In genomic region chr11:125343086-125343731, GRCh38 we compare ENCODE assay signal across 22 cellular contexts.
DNase-seq lines count a peak whose midpoint lies in the region; ATAC-seq and TF ChIP-seq lines count a peak whose summit lies in the region.
"Had no signal": no experiment of that assay in that cellular context is flagged by ENCODE, and none has a peak within 500 bp of the region (broad histone marks: within the 10 kb centered on the region; RNA-seq: fewer than 3 reads in every experiment).

No MANE protein-coding gene starts in this region.

- TF ChIP-seq CTCF in lower lobe of right lung (IDR thresholded peaks at IDR 0.05) (no peak), progenitor cell of endocrine pancreas (IDR thresholded peaks at IDR 0.05; ENCODE audit: unreplicated experiment) (no peak), GM13976 (IDR thresholded peaks at IDR 0.05; ENCODE audit: borderline replicate concordance, control extremely low read depth, extremely low read depth, insufficient read depth, missing control alignments) (no peak)

- H3K27me3 Mint-ChIP-seq in progenitor cell of endocrine pancreas: peaks cover 3% of the 10 kb centered on the region

- H3K27me3 ChIP-seq in lower lobe of right lung (ENCODE audit: low read depth): no peaks in the 10 kb centered on the region
- H3K27me3 ChIP-seq: gastrocnemius medialis had no signal

- no peak for ATAC-seq in lower lobe of right lung
- ATAC-seq in esophagus mucosa: no peak
- ATAC-seq in GM18867 (IDR thresholded peaks at IDR 0.05; ENCODE audit: unreplicated experiment): no peak
- ATAC-seq: gastrocnemius medialis; natural killer cell treated with Interleukin-12 subunit alpha and Interleukin-12 subunit beta and Interleukin-15 and Interleukin-18, amount 100 ng/mL, for 72 hours; Panc1 had no signal

- in situ Hi-C loops in SK-MEL-5 (cut with HindIII; ENCODE audit: low pct_unique_long_range_greater_than_20kb, low sequenced_read_pairs): no loop called here
- in situ Hi-C loops in GM13976 (cut with MboI; ENCODE audit: low sequenced_read_pairs, unreplicated experiment): no loop called here

- H3K27ac ChIP-seq in lower lobe of right lung: no peak overlapping the region

- H3K36me3 Mint-ChIP-seq in progenitor cell of endocrine pancreas (ENCODE audit: insufficient read depth): peaks cover 2% of the 10 kb centered on the region
- H3K36me3 Mint-ChIP-seq: natural killer cell treated with Interleukin-12 subunit alpha and Interleukin-12 subunit beta and Interleukin-15 and Interleukin-18, amount 100 ng/mL, for 72 hours had no signal

- H3K4me3 ChIP-seq in lower lobe of right lung: no peak overlapping the region
- H3K4me3 ChIP-seq: gastrocnemius medialis had no signal

- peak overlapping the region; percentile 94 for H3K27ac Mint-ChIP-seq in progenitor cell of endocrine pancreas
- H3K27ac Mint-ChIP-seq: natural killer cell treated with Interleukin-12 subunit alpha and Interleukin-12 subunit beta and Interleukin-15 and Interleukin-18, amount 100 ng/mL, for 72 hours had no signal

- DNase-seq in COLO829 (ENCODE audit: low spot score) (peak; percentile 81), SK-MEL-5 (ENCODE audit: low read depth, low spot score) (peak; percentile 25), lower lobe of right lung (peak; percentile 13), progenitor cell of endocrine pancreas (ENCODE audit: low spot score, unreplicated experiment) (no peak), HT-29 (ENCODE audit: low spot score) (no peak), GM13976 (ENCODE audit: low spot score) (no peak)
- DNase-seq: ACHN; activated CD4-positive, alpha-beta T cell treated with anti-CD3 and anti-CD28 coated beads, Interleukin-2, amount 50 U/mL, for 48 hours; activated T-cell treated with anti-CD3 and anti-CD28 coated beads for 4 hours; C1 segment of cervical spinal cord; caudate nucleus; gastrocnemius medialis; KG1; left cardiac atrium; NCI-H2029; NCI-H446 treated with DMSO at 0.1 percent for 48 hours; stimulated activated CD4-positive, alpha-beta T cell treated with anti-CD3 and anti-CD28 coated beads, Interleukin-15, amount 100 ng/mL, for 24 hours; T-helper 2 cell had no signal

- intact Hi-C loops in lower lobe of right lung (cut with DNase I): loop anchor here (10.0 kb wide), 1 partner anchor 62 kb away; no protein-coding TSS in a partner anchor

- peaks cover 30% of the 10 kb centered on the region for H3K4me1 Mint-ChIP-seq in progenitor cell of endocrine pancreas (ENCODE audit: low read depth)

- H3K9me3 Mint-ChIP-seq in progenitor cell of endocrine pancreas (ENCODE audit: low read depth): no peaks in the 10 kb centered on the region
- H3K9me3 Mint-ChIP-seq: natural killer cell treated with Interleukin-12 subunit alpha and Interleukin-12 subunit beta and Interleukin-15 and Interleukin-18, amount 100 ng/mL, for 72 hours had no signal

- no peaks in the 10 kb centered on the region for H3K4me1 ChIP-seq in lower lobe of right lung

- no peaks in the 10 kb centered on the region for H3K9me3 ChIP-seq in lower lobe of right lung
- H3K9me3 ChIP-seq: gastrocnemius medialis had no signal

- H3K36me3 ChIP-seq in lower lobe of right lung: no peaks in the 10 kb centered on the region
- H3K36me3 ChIP-seq: gastrocnemius medialis had no signal

- H3K4me3 Mint-ChIP-seq in progenitor cell of endocrine pancreas (ENCODE audit: low read depth): no peak overlapping the region
- H3K4me3 Mint-ChIP-seq: natural killer cell treated with Interleukin-12 subunit alpha and Interleukin-12 subunit beta and Interleukin-15 and Interleukin-18, amount 100 ng/mL, for 72 hours had no signal

Comparison
In these comparisons a context has a peak if more than half of its experiments do, and no peak if none do; other contexts are left out.
1. DNase-seq: peak in COLO829 (single experiment), SK-MEL-5 (single experiment) and lower lobe of right lung (single experiment); none in progenitor cell of endocrine pancreas (single experiment), HT-29 (single experiment) and GM13976 (single experiment).